In genomic region chr1:150406483-150406882, GRCh38 we compare ENCODE assay signal across 17 cellular contexts. TPM values are rescaled to one million over a fixed set of nuclear protein-coding genes. Genes with fewer than 3 reads are reported as not detected.
DNase-seq lines count a peak whose midpoint lies in the region; ATAC-seq and TF ChIP-seq lines count a peak whose summit lies in the region.
"Had no signal": no experiment of that assay in that cellular context is flagged by ENCODE, and none has a peak within 500 bp of the region (broad histone marks: within the 10 kb centered on the region; RNA-seq: fewer than 3 reads in every experiment).

No MANE protein-coding gene starts in this region.

- H2AFZ ChIP-seq in HCT116 (ENCODE audit: low read depth, low read length, poor library complexity, severe bottlenecking) (no peak overlapping the region), neural progenitor cell (replicated peaks) (no peak overlapping the region)
- H2AFZ ChIP-seq: PC-9 had no signal

- peak overlapping the region in 1 of 2 experiments; percentile 19; a peak in 1 of 4 replicates for H3K4me3 ChIP-seq in HCT116 (replicated peaks in 1 of 2; ENCODE audit: low read depth in 1 of 2, low read length in 2 of 2)
- H3K4me3 ChIP-seq in neural progenitor cell = no peak overlapping the region
- H3K4me3 ChIP-seq: HAP-1, PC-9, SJSA1 had no signal

- RAD21 ChIA-PET in HCT116 (lab: Charles Lee; ENCODE audit: low non-redundant PET in 1 of 2, low total read pairs in 2 of 2, uncharacterized antibody in 2 of 2, unreplicated experiment in 2 of 2) = no interaction called here

- H3K9me3 ChIP-seq in HCT116 (ENCODE audit: control insufficient read depth in 1 of 2, insufficient read depth in 1 of 2, low read depth in 1 of 2, low read length in 2 of 2) (no peaks in the 10 kb centered on the region), neural progenitor cell (ENCODE audit: low read depth) (no peaks in the 10 kb centered on the region)
- H3K9me3 ChIP-seq: Caco-2, HAP-1, SJSA1 had no signal

- no peak overlapping the region for H3K27ac ChIP-seq in HCT116 (ENCODE audit: low read depth, low read length)
- no peak overlapping the region for H3K27ac ChIP-seq in neural progenitor cell
- H3K27ac ChIP-seq: PC-9, SJSA1 had no signal

- BruUV-seq in HCT116 (replicated peaks; lab: Mats Ljungman, UMichigan) = no TSS peak

- no peaks in the 10 kb centered on the region for H3K27me3 ChIP-seq in HCT116 (ENCODE audit: insufficient read depth, low read length)
- H3K27me3 ChIP-seq in neural progenitor cell = no peaks in the 10 kb centered on the region
- H3K27me3 ChIP-seq: SJSA1 had no signal

- TF ChIP-seq CTCF in HCT116 (IDR thresholded peaks at IDR 0.05 in 2 of 3, conservative IDR thresholded peaks at IDR 0.05 in 1 of 3; ENCODE audit: borderline replicate concordance in 1 of 3, insufficient read depth in 1 of 3, low read depth in 2 of 3, low read length in 2 of 3) = no peak
- no peak for TF ChIP-seq CTCF in nephron progenitor cell (IDR thresholded peaks at IDR 0.05)
- TF ChIP-seq CTCF in neural progenitor cell (IDR thresholded peaks at IDR 0.05) = no peak

- H3K9ac ChIP-seq in HCT116 (ENCODE audit: low read length) = no peak overlapping the region
- no peak overlapping the region for H3K9ac ChIP-seq in neural progenitor cell

- H3K79me2 ChIP-seq in HCT116 (ENCODE audit: insufficient read depth, low read length) = peaks cover 86% of the 10 kb centered on the region
- peaks cover 99% of the 10 kb centered on the region for H3K79me2 ChIP-seq in neural progenitor cell (ENCODE audit: low read depth)

- no peaks in the 10 kb centered on the region for H3K9me3 Mint-ChIP-seq in activated T-cell treated with anti-CD3 and anti-CD28 coated beads, Interleukin-2, amount 50 U/mL, for 72 hours
- no peaks in the 10 kb centered on the region for H3K9me3 Mint-ChIP-seq in activated T-helper 17 cell treated with anti-CD3 and anti-CD28 coated beads, Interleukin-2, amount 50 U/mL, for 72 hours
- H3K9me3 Mint-ChIP-seq in nephron progenitor cell (no peaks in the 10 kb centered on the region), neural progenitor cell (no peaks in the 10 kb centered on the region)

- no peak for TF ChIP-seq POLR2A in HCT116 (IDR thresholded peaks at IDR 0.05; ENCODE audit: borderline replicate concordance, extremely low read depth, insufficient read depth, insufficient read length)

- peak overlapping the region; percentile 24 for H3K27ac Mint-ChIP-seq in activated T-cell treated with anti-CD3 and anti-CD28 coated beads, Interleukin-2, amount 50 U/mL, for 72 hours
- H3K27ac Mint-ChIP-seq in activated T-helper 17 cell treated with anti-CD3 and anti-CD28 coated beads, Interleukin-2, amount 50 U/mL, for 72 hours = peak overlapping the region; percentile 38
- peak overlapping the region; percentile 23 for H3K27ac Mint-ChIP-seq in nephron progenitor cell
- no peak overlapping the region for H3K27ac Mint-ChIP-seq in neural progenitor cell

- H3F3A ChIP-seq in neural progenitor cell (ENCODE audit: low read depth) = no peaks in the 10 kb centered on the region

- H3K4me1 ChIP-seq in HCT116 (ENCODE audit: control insufficient read depth in 1 of 2, insufficient read depth in 2 of 2, low read length in 2 of 2) (peaks cover 11 to 31% of the 10 kb centered on the region in 2 experiments), neural progenitor cell (no peaks in the 10 kb centered on the region)

- ATAC-seq in activated T-cell treated with anti-CD3 and anti-CD28 coated beads, Interleukin-2, amount 50 U/mL, for 72 hours (replicated peaks in 1 of 2) = no peak
- ATAC-seq in HCT116 = peak; percentile 42; the same call in 1 of the 2 replicates
- no peak for ATAC-seq in activated T-helper 17 cell treated with anti-CD3 and anti-CD28 coated beads, Interleukin-2, amount 50 U/mL, for 72 hours (replicated peaks)

- H3K27me3 Mint-ChIP-seq in activated T-cell treated with anti-CD3 and anti-CD28 coated beads, Interleukin-2, amount 50 U/mL, for 72 hours (ENCODE audit: low read depth) = no peaks in the 10 kb centered on the region
- H3K27me3 Mint-ChIP-seq in activated T-helper 17 cell treated with anti-CD3 and anti-CD28 coated beads, Interleukin-2, amount 50 U/mL, for 72 hours = no peaks in the 10 kb centered on the region
- H3K27me3 Mint-ChIP-seq in nephron progenitor cell (ENCODE audit: low read depth, poor library complexity) (no peaks in the 10 kb centered on the region), neural progenitor cell (ENCODE audit: insufficient read depth, low read depth) (peaks cover 3% of the 10 kb centered on the region)

- H3K4me3 Mint-ChIP-seq in activated T-cell treated with anti-CD3 and anti-CD28 coated beads, Interleukin-2, amount 50 U/mL, for 72 hours = no peak overlapping the region
- H3K4me3 Mint-ChIP-seq in activated T-helper 17 cell treated with anti-CD3 and anti-CD28 coated beads, Interleukin-2, amount 50 U/mL, for 72 hours = no peak overlapping the region
- no peak overlapping the region for H3K4me3 Mint-ChIP-seq in nephron progenitor cell
- H3K4me3 Mint-ChIP-seq in neural progenitor cell = no peak overlapping the region

- POLR2A ChIA-PET in HCT116 (lab: Charles Lee) = no interaction called here

- H3K4me1 Mint-ChIP-seq in activated T-cell treated with anti-CD3 and anti-CD28 coated beads, Interleukin-2, amount 50 U/mL, for 72 hours (ENCODE audit: low read depth) = peaks cover 77% of the 10 kb centered on the region
- H3K4me1 Mint-ChIP-seq in activated T-helper 17 cell treated with anti-CD3 and anti-CD28 coated beads, Interleukin-2, amount 50 U/mL, for 72 hours = peaks cover 36% of the 10 kb centered on the region
- H3K4me1 Mint-ChIP-seq in nephron progenitor cell = peaks cover 10% of the 10 kb centered on the region
- H3K4me1 Mint-ChIP-seq in neural progenitor cell = peaks cover 3% of the 10 kb centered on the region

- CTCF ChIA-PET in HCT116 (lab: Charles Lee) = no interaction called here

- H3K9me2 ChIP-seq in HCT116 (ENCODE audit: insufficient read depth) = no peaks in the 10 kb centered on the region

- intact Hi-C loops in HCT116 (cut with micrococcal nuclease) = no loop called here

- H3K4me2 ChIP-seq in HCT116 (ENCODE audit: low read length) (peak overlapping the region; percentile 59), neural progenitor cell (no peak overlapping the region)
- H3K4me2 ChIP-seq: PC-9 had no signal

- TF ChIP-seq RAD21 in HCT116 (IDR thresholded peaks at IDR 0.05; ENCODE audit: low read depth) = no peak

- H3K36me3 Mint-ChIP-seq in activated T-cell treated with anti-CD3 and anti-CD28 coated beads, Interleukin-2, amount 50 U/mL, for 72 hours (ENCODE audit: insufficient read depth in 2 of 2) = peaks cover 0 to 7% of the 10 kb centered on the region in 2 donors
- no peaks in the 10 kb centered on the region for H3K36me3 Mint-ChIP-seq in activated T-helper 17 cell treated with anti-CD3 and anti-CD28 coated beads, Interleukin-2, amount 50 U/mL, for 72 hours (ENCODE audit: low read depth)
- H3K36me3 Mint-ChIP-seq in nephron progenitor cell (ENCODE audit: low read depth) (peaks cover 34% of the 10 kb centered on the region), neural progenitor cell (peaks cover 4% of the 10 kb centered on the region)

- H3K36me3 ChIP-seq in HCT116 (ENCODE audit: control insufficient read depth in 1 of 2, insufficient read depth in 2 of 2, low read length in 2 of 2) (no peaks in the 10 kb centered on the region), neural progenitor cell (no peaks in the 10 kb centered on the region)
- H3K36me3 ChIP-seq: SJSA1 had no signal

- no peaks in the 10 kb centered on the region for H4K20me1 ChIP-seq in HCT116 (ENCODE audit: insufficient read depth)
- H4K20me1 ChIP-seq in neural progenitor cell (ENCODE audit: low read depth) = peaks cover 64% of the 10 kb centered on the region

- no peak for DNase-seq in activated T-cell treated with anti-CD3 and anti-CD28 coated beads, Interleukin-2, amount 50 U/mL, for 72 hours
- no peak for DNase-seq in activated T-cell treated with anti-CD3 and anti-CD28 coated beads, Interleukin-2, amount 50 U/mL, for 48 hours
- DNase-seq in HCT116 (ENCODE audit: low read depth, low spot score) (no peak), nephron progenitor cell (no peak), 8988T (no peak), neural progenitor cell (ENCODE audit: low spot score) (no peak)
- DNase-seq in stimulated activated CD4-positive, alpha-beta T cell treated with anti-CD3 and anti-CD28 coated beads, Interleukin-4, amount 100 ng/mL, for 24 hours = no peak
- DNase-seq: AML-193, KG1, NCI-H1092 treated with DMSO at 0.1 percent for 48 hours, NCI-H2081 treated with DMSO at 0.1 percent for 48 hours, NCI-H510A treated with DMSO at 0.1 percent for 48 hours, PC-9 had no signal

TF ChIP-seq in HCT116, 20 proteins besides CTCF, POLR2A, EP300 and RAD21 (continues in another document):
- no peak for TF ChIP-seq REST (IDR thresholded peaks at IDR 0.05; ENCODE audit: low read depth)
- no peak for TF ChIP-seq JUND (IDR thresholded peaks at IDR 0.05)
- TF ChIP-seq ZNF274 (IDR thresholded peaks at IDR 0.05; ENCODE audit: low read depth, low read length) = no peak

RNA-seq across cellular contexts. Expression of gene RPRD2, which starts 42.5 kb away (rescaled TPM):
- 10 to 100 TPM; 31.9 to 32.7 TPM for total RNA-seq in activated T-cell treated with anti-CD3 and anti-CD28 coated beads, Interleukin-2, amount 50 U/mL, for 72 hours
- 26.7 TPM for total RNA-seq in HCT116 (2021; ENCODE audit: unreplicated experiment)
- 11.4 and 15.0 TPM in 2 replicates for polyA plus RNA-seq in HCT116 (2012)
- 10 to 100 TPM; 23.0 to 26.9 TPM for total RNA-seq in activated T-helper 17 cell treated with anti-CD3 and anti-CD28 coated beads, Interleukin-2, amount 50 U/mL, for 72 hours
- 19.7 and 20.0 TPM in 2 replicates for total RNA-seq in neural progenitor cell (ENCODE audit: low replicate concordance)
